In genomic region chr4:10746371-10747143, GRCh38 we compare ENCODE assay signal across 13 cellular contexts.
DNase-seq lines count a peak whose midpoint lies in the region.
"Had no signal": no experiment of that assay in that cellular context is flagged by ENCODE, and none has a peak within 500 bp of the region (broad histone marks: within the 10 kb centered on the region; RNA-seq: fewer than 3 reads in every experiment).

No MANE protein-coding gene starts in this region.

- H3K9me3 ChIP-seq in trophoblast cell (ENCODE audit: insufficient read depth, low read depth, low read length): no peaks in the 10 kb centered on the region

- H3K4me2 ChIP-seq in trophoblast cell (ENCODE audit: low read length): no peak overlapping the region

- H2AFZ ChIP-seq in trophoblast cell (ENCODE audit: insufficient read depth, low read length, poor library complexity): no peak overlapping the region

- DNase-seq in EH (ENCODE audit: low read depth): peak; percentile 42
- peak; percentile 13 for DNase-seq in NCI-H446 treated with DMSO at 0.1 percent for 48 hours (lab: John Stamatoyannopoulos, UW)
- peak; percentile 81 for DNase-seq in foreskin melanocyte
- DNase-seq in trophoblast cell: peak; percentile 17 to 88
- no peak for DNase-seq in kidney tubule cell (ENCODE audit: low spot score)
- DNase-seq in kidney glomerular epithelial cell (lab: John Stamatoyannopoulos, UW): no peak
- no peak for DNase-seq in effector CD4-positive, alpha-beta T cell
- DNase-seq in NCI-H2227 (lab: John Stamatoyannopoulos, UW; ENCODE audit: unreplicated experiment): no peak
- DNase-seq: activated T-cell treated with anti-CD3 and anti-CD28 coated beads, Interleukin-2, amount 50 U/mL, for 24 hours; HFFc6; NCI-H1417 treated with DMSO at 0.1 percent for 48 hours; NCI-H345 had no signal

- no peak overlapping the region for H2BK12ac ChIP-seq in trophoblast cell (ENCODE audit: low read length)

- no peak overlapping the region for H3K9ac ChIP-seq in trophoblast cell (ENCODE audit: low read length)

- no peak overlapping the region for H4K12ac ChIP-seq in trophoblast cell (ENCODE audit: low read depth, low read length)

- H3K14ac ChIP-seq in trophoblast cell (ENCODE audit: low read length): no peak overlapping the region

- H2BK120ac ChIP-seq in trophoblast cell (ENCODE audit: insufficient read depth, low read length, poor library complexity): no peak overlapping the region

- no peak overlapping the region for H4K8ac ChIP-seq in trophoblast cell (ENCODE audit: low read depth, low read length)

- no peak overlapping the region for H3K23ac ChIP-seq in trophoblast cell (ENCODE audit: low read length)

- no peak overlapping the region for H3K18ac ChIP-seq in trophoblast cell (ENCODE audit: low read length)

- no peak overlapping the region for H2BK5ac ChIP-seq in trophoblast cell (ENCODE audit: low read depth, low read length, poor library complexity)

- H2AK5ac ChIP-seq in trophoblast cell (ENCODE audit: low read length): no peak overlapping the region

- H3K36me3 ChIP-seq in trophoblast cell (ENCODE audit: control insufficient read depth in 1 of 2, insufficient read depth in 2 of 2, low read length in 2 of 2): no peaks in the 10 kb centered on the region

- H3K79me2 ChIP-seq in trophoblast cell (ENCODE audit: control insufficient read depth, insufficient read depth, low read length, poor library complexity): no peaks in the 10 kb centered on the region

- H3K4ac ChIP-seq in trophoblast cell (ENCODE audit: low read depth, low read length): no peak overlapping the region

- H3K27me3 ChIP-seq in trophoblast cell (ENCODE audit: insufficient read depth, low read length): no peaks in the 10 kb centered on the region

- no peak overlapping the region for H3K4me3 ChIP-seq in trophoblast cell (ENCODE audit: low read depth, low read length)
- H3K4me3 ChIP-seq: skin epidermis had no signal

- no peaks in the 10 kb centered on the region for H3K79me1 ChIP-seq in trophoblast cell (ENCODE audit: low read length)

- H3K4me1 ChIP-seq in trophoblast cell (ENCODE audit: control insufficient read depth in 1 of 2, insufficient read depth in 2 of 2, low read length in 2 of 2): no peaks in the 10 kb centered on the region

- H4K91ac ChIP-seq in trophoblast cell (ENCODE audit: low read depth, low read length): no peak overlapping the region

- no peak overlapping the region for H3K27ac ChIP-seq in trophoblast cell (ENCODE audit: low read depth, low read length)
- H3K27ac ChIP-seq: skin epidermis had no signal

- no CpG with 5 or more reads among the region's 3 CpGs for WGBS in trophoblast cell (ENCODE audit: extremely low coverage, insufficient coverage, insufficient read length)

Comparison
In these comparisons a context has a peak if more than half of its experiments do, and no peak if none do; other contexts are left out.
1. DNase-seq: peak in EH (single experiment), NCI-H446 treated with DMSO at 0.1 percent for 48 hours (single experiment), foreskin melanocyte (single experiment) and trophoblast cell (2 of 2); none in kidney tubule cell (single experiment), kidney glomerular epithelial cell (single experiment), effector CD4-positive, alpha-beta T cell (single experiment) and NCI-H2227 (single experiment).